In the genomic region with DNA sequence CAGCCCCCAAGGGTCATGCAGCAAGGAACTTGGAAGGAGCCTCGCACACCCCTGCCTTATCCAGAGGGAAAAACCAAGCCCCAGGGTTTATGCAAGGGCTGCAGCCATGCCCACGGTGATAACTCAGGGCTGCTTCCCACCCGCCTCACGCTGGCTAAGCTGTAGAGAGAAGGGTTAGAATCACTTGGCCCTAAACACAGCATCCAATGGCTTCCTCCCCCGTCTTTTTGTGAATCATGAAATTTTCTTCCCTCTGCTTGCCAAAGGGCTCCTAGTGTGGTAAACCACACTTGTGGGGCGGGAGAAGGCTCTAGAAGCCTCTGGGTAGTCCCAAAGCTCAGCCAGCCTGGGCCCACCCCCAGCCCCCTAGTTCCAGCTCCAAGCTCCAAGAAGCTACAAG, we compare ENCODE assay signal across 21 cellular contexts. TPM values are rescaled to one million over a fixed set of nuclear protein-coding genes. Genes with fewer than 3 reads are reported as not detected.
A peak's percentile ranks its signal among the peaks of the same experiment; 100 is the strongest.
DNase-seq lines count a peak whose midpoint lies in the region.
"Had no signal": no experiment of that assay in that cellular context is flagged by ENCODE, and none has a peak within 500 bp of the region (broad histone marks: within the 10 kb centered on the region; RNA-seq: fewer than 3 reads in every experiment).

No MANE protein-coding gene starts in this region.

- H3K4me1 ChIP-seq in GM23248 (ENCODE audit: insufficient read depth), result no peaks in the 10 kb centered on the region

- H3K79me2 ChIP-seq in GM23248 (ENCODE audit: insufficient read depth), result no peaks in the 10 kb centered on the region

- no peaks in the 10 kb centered on the region for H3K9me3 ChIP-seq in GM23248 (ENCODE audit: low read depth)
- H3K9me3 ChIP-seq: BLaER1 had no signal

- H4K20me1 ChIP-seq in GM23248 (ENCODE audit: insufficient read depth), result no peaks in the 10 kb centered on the region
- H4K20me1 ChIP-seq: BLaER1 had no signal

- no peak overlapping the region for H3K27ac ChIP-seq in GM23248
- H3K27ac ChIP-seq: BLaER1, KMS-11 had no signal

- H3K4me3 ChIP-seq in GM23248, result no peak overlapping the region
- H3K4me3 ChIP-seq: BLaER1, GM12878 had no signal

- 70 to 87% methylated on average over 6 of the region's 6 CpGs for WGBS in GM23248 (ENCODE audit: low coverage in 1 of 2, low lambda C conversion rate in 2 of 2, missing lambda C conversion rate in 2 of 2), 2 experiments

- no peaks in the 10 kb centered on the region for H3K9me2 ChIP-seq in GM23248 (ENCODE audit: insufficient read depth)

- H3K36me3 ChIP-seq in GM23248 (ENCODE audit: low read depth), result no peaks in the 10 kb centered on the region

- DNase-seq in GM23248 (peak; percentile 83), RPMI7951 (ENCODE audit: low read depth) (peak; percentile 60), fibroblast of peridontal ligament (ENCODE audit: extremely low read depth) (peak; percentile 74), stromal cell of bone marrow (ENCODE audit: low read depth) (peak; percentile 61), T-helper 9 cell (no peak)
- no peak for DNase-seq in stimulated activated CD8-positive, alpha-beta memory T cell treated with anti-CD3 and anti-CD28 coated beads, Interleukin-4, amount 100 ng/mL, for 48 hours
- DNase-seq in activated naive CD4-positive, alpha-beta T cell treated with anti-CD3 and anti-CD28 coated beads, Interleukin-2, amount 50 U/mL, for 16 hours, result no peak
- DNase-seq: CD8-positive, alpha-beta memory T cell; DMS79; GOT3; NCI-H1417; NCI-H1930; NCI-H2171; NCI-H446 treated with DMSO at 0.1 percent for 48 hours; NK-92 treated with Interleukin-12 subunit alpha and Interleukin-12 subunit beta, amount 100 ng/mL, for 24 hours; RPMI8226 had no signal

- no peak overlapping the region for H2AFZ ChIP-seq in GM23248

- no peak overlapping the region for H3K9ac ChIP-seq in GM23248
- H3K9ac ChIP-seq: BLaER1, KMS-11 had no signal

- in situ Hi-C loops in GM23248 (cut with MboI), result loop anchor here (10.0 kb wide), 1 partner anchor 112 kb away; a partner anchor contains a TSS

- no peak overlapping the region for H3K4me2 ChIP-seq in GM23248 (ENCODE audit: unreplicated experiment)
- H3K4me2 ChIP-seq: BLaER1, KMS-11 had no signal

- H3F3A ChIP-seq in GM23248 (ENCODE audit: insufficient read depth), result no peaks in the 10 kb centered on the region

- no peaks in the 10 kb centered on the region for H3K27me3 ChIP-seq in GM23248 (replicated peaks; ENCODE audit: insufficient read depth)
- H3K27me3 ChIP-seq: BLaER1 had no signal

RNA-seq across cellular contexts. Expression of a gene that starts 55.9 kb away (rescaled TPM):
- not detected in 2 replicates for total RNA-seq in GM23248 (2014; rRNA removed; shearing (Covaris generic))
- polyA plus RNA-seq in GM23248 (2016; fragmentation: Nextera tagmentation; extraction: Ambion mirVana), result not detected in 2 replicates
- not detected in 2 replicates for total RNA-seq in RPMI7951 (2014; rRNA removed; shearing (Covaris generic))
- total RNA-seq: CD8-positive, alpha-beta memory T cell; G401; OCI-LY7 had no signal
- polyA plus RNA-seq: CD8-positive, alpha-beta memory T cell; GM12878 had no signal

Comparison
In these comparisons a context has a peak if more than half of its experiments do, and no peak if none do; other contexts are left out.
1. DNase-seq: peak in GM23248 (single experiment), RPMI7951 (single experiment), fibroblast of peridontal ligament (single experiment) and stromal cell of bone marrow (single experiment); none in T-helper 9 cell (single experiment), stimulated activated CD8-positive, alpha-beta memory T cell treated with anti-CD3 and anti-CD28 coated beads, Interleukin-4, amount 100 ng/mL, for 48 hours (single experiment) and activated naive CD4-positive, alpha-beta T cell treated with anti-CD3 and anti-CD28 coated beads, Interleukin-2, amount 50 U/mL, for 16 hours (single experiment).